In genomic region chr9:18268381-18268780, GRCh38 we compare ENCODE assay signal across 13 cellular contexts.
A peak's percentile ranks its signal among the peaks of the same experiment; 100 is the strongest.
DNase-seq lines count a peak whose midpoint lies in the region; ATAC-seq and TF ChIP-seq lines count a peak whose summit lies in the region.
"Had no signal": no experiment of that assay in that cellular context is flagged by ENCODE, and none has a peak within 500 bp of the region (broad histone marks: within the 10 kb centered on the region; RNA-seq: fewer than 3 reads in every experiment).

No MANE protein-coding gene starts in this region.

- H3K4me3 ChIP-seq in heart left ventricle (no peak overlapping the region), astrocyte of the spinal cord (ENCODE audit: low read depth, low read length) (no peak overlapping the region)

- in situ Hi-C loops in astrocyte of the spinal cord (cut with HindIII; ENCODE audit: low sequenced_read_pairs), result loop anchor here (25.0 kb wide), 1 partner anchor 194 kb away; the partner anchor contains the start of gene ADAMTSL1

- DNase-seq in heart left ventricle, result no peak
- no peak for DNase-seq in cardiac septum (ENCODE audit: low spot score)
- peak; percentile 80 for DNase-seq in astrocyte of the spinal cord (ENCODE audit: low read depth, low spot score)
- DNase-seq in islet precursor cell, result peak; percentile 72
- no peak for DNase-seq in NCI-H510A (lab: John Stamatoyannopoulos, UW)
- DNase-seq: activated CD8-positive, alpha-beta memory T cell treated with anti-CD3 and anti-CD28 coated beads, Interleukin-2, amount 50 U/mL, for 4 hours; DMS53; naive B cell; NCI-H2227 treated with DMSO at 0.1 percent for 48 hours; trophoblast cell had no signal

- intact Hi-C loops in heart left ventricle (cut with DNase I), result no loop called here
- intact Hi-C loops in cardiac septum (cut with DNase I), result no loop called here

- H3K4me1 ChIP-seq in heart left ventricle, result peaks cover 0 to 14% (median 0%) of the 10 kb centered on the region in 12 donors

- peak overlapping the region in 2 of 12 donors; percentile 16 to 54 for H3K27ac ChIP-seq in heart left ventricle

- H3K9me3 ChIP-seq in heart left ventricle, result peaks cover 0 to 9% (median 0%) of the 10 kb centered on the region in 12 donors

- TF ChIP-seq CTCF in heart left ventricle (IDR thresholded peaks at IDR 0.05) (no peak), astrocyte of the spinal cord (IDR thresholded peaks at IDR 0.05; ENCODE audit: low read depth, low read length) (no peak)

- WGBS in heart left ventricle, 4 donors, result 29 to 43% (median 33%) methylated on average over 1 of the region's 1 CpG

- no peaks in the 10 kb centered on the region for H3K36me3 ChIP-seq in heart left ventricle

- no peak for TF ChIP-seq POLR2A in heart left ventricle (IDR thresholded peaks at IDR 0.05)

- peak in 3 of 4 donors; percentile 80 to 89 (median 87) for ATAC-seq in heart left ventricle
- ATAC-seq in GM19395 (IDR thresholded peaks at IDR 0.05; ENCODE audit: unreplicated experiment), result no peak
- ATAC-seq in HG03460 (IDR thresholded peaks at IDR 0.05; ENCODE audit: unreplicated experiment), result no peak
- ATAC-seq in HG02981 (IDR thresholded peaks at IDR 0.05; ENCODE audit: unreplicated experiment), result no peak

- H3K27me3 ChIP-seq in heart left ventricle, result no peaks in the 10 kb centered on the region

Comparison
In these comparisons a context has a peak if more than half of its experiments do, and no peak if none do; other contexts are left out.
1. ATAC-seq: peak in heart left ventricle (3 of 4); none in GM19395 (single experiment), HG03460 (single experiment) and HG02981 (single experiment).
2. DNase-seq: peak in astrocyte of the spinal cord (single experiment) and islet precursor cell (single experiment); none in heart left ventricle (0 of 5), cardiac septum (single experiment) and NCI-H510A (single experiment).